In genomic region chr1:182251561-182251960, GRCh38 we compare ENCODE assay signal across 29 cellular contexts.
"Had no signal": no experiment of that assay in that cellular context is flagged by ENCODE, and none has a peak within 500 bp of the region (broad histone marks: within the 10 kb centered on the region; RNA-seq: fewer than 3 reads in every experiment).

No MANE protein-coding gene starts in this region.

- H3K9me3 Mint-ChIP-seq: stimulated activated effector memory CD8-positive, alpha-beta T cell treated with anti-CD3 and anti-CD28 coated beads, Interleukin-12 subunit alpha, Interleukin-12 subunit beta, amount 100 ng/mL, for 72 hours; stimulated activated memory B cell treated with anti-CD40 and anti-IgM and Interleukin-4, amounts not matched to agents 10 μg/mL and 1 μg/mL and 100 μg/mL, for 72 hours; stimulated activated naive B cell treated with anti-CD40 and anti-IgM and Interleukin-4, amounts not matched to agents 10 μg/mL and 1 μg/mL and 100 μg/mL, for 72 hours; stimulated activated naive CD8-positive, alpha-beta T cell treated with anti-CD3 and anti-CD28 coated beads, Interleukin-15, Interleukin-2, amounts not matched to agents 100 ng/mL and 50 ng/mL, for 24 hours; type B pancreatic cell had no signal

- FAIRE-seq: urothelium cell line had no signal

- H3K27me3 ChIP-seq: stomach, suprapubic skin, testis, thyroid gland, tibial nerve, transverse colon, upper lobe of left lung, upper lobe of right lung, uterus, vagina had no signal

- H3K27ac ChIP-seq: stomach, suprapubic skin, testis, thoracic aorta, thyroid gland, tibial artery, tibial nerve, transverse colon, upper lobe of left lung, upper lobe of right lung, uterus, vagina had no signal

- H3K36me3 ChIP-seq: stomach, suprapubic skin, thoracic aorta, thyroid gland, tibial artery, tibial nerve, transverse colon, upper lobe of left lung, upper lobe of right lung, uterus, vagina had no signal

- H3K27me3 Mint-ChIP-seq: stimulated activated naive B cell treated with anti-CD40 and anti-IgM and Interleukin-4, amounts not matched to agents 10 μg/mL and 1 μg/mL and 100 μg/mL, for 72 hours; stimulated activated naive CD8-positive, alpha-beta T cell treated with anti-CD3 and anti-CD28 coated beads, Interleukin-15, amount 100 ng/mL, for 72 hours; stimulated activated naive CD8-positive, alpha-beta T cell treated with anti-CD3 and anti-CD28 coated beads, Interleukin-15, Interleukin-2, amounts not matched to agents 100 ng/mL and 50 ng/mL, for 24 hours; type B pancreatic cell had no signal

- H3K27ac Mint-ChIP-seq: stimulated activated effector memory CD8-positive, alpha-beta T cell treated with anti-CD3 and anti-CD28 coated beads, Interleukin-12 subunit alpha, Interleukin-12 subunit beta, amount 100 ng/mL, for 72 hours; stimulated activated memory B cell treated with anti-CD40 and anti-IgM and Interleukin-4, amounts not matched to agents 10 μg/mL and 1 μg/mL and 100 μg/mL, for 72 hours; stimulated activated naive B cell treated with anti-CD40 and anti-IgM and Interleukin-4, amounts not matched to agents 10 μg/mL and 1 μg/mL and 100 μg/mL, for 72 hours; stimulated activated naive CD8-positive, alpha-beta T cell treated with anti-CD3 and anti-CD28 coated beads, Interleukin-15, amount 100 ng/mL, for 72 hours; stimulated activated naive CD8-positive, alpha-beta T cell treated with anti-CD3 and anti-CD28 coated beads, Interleukin-15, Interleukin-2, amounts not matched to agents 100 ng/mL and 50 ng/mL, for 24 hours; type B pancreatic cell had no signal

- ATAC-seq: stimulated activated effector memory CD8-positive, alpha-beta T cell treated with anti-CD3 and anti-CD28 coated beads, Interleukin-12 subunit alpha, Interleukin-12 subunit beta, amount 100 ng/mL, for 72 hours; stimulated activated memory B cell treated with anti-CD40 and anti-IgM and Interleukin-4, amounts not matched to agents 10 μg/mL and 1 μg/mL and 100 μg/mL, for 72 hours; stimulated activated naive B cell treated with anti-CD40 and anti-IgM and Interleukin-4, amounts not matched to agents 10 μg/mL and 1 μg/mL and 100 μg/mL, for 72 hours; stimulated activated naive CD8-positive, alpha-beta T cell treated with anti-CD3 and anti-CD28 coated beads, Interleukin-15, amount 100 ng/mL, for 72 hours; stimulated activated naive CD8-positive, alpha-beta T cell treated with anti-CD3 and anti-CD28 coated beads, Interleukin-15, Interleukin-2, amounts not matched to agents 100 U/mL and 50 U/mL, for 24 hours; upper lobe of right lung had no signal

- H3K4me3 ChIP-seq: stomach, suprapubic skin, testis, thoracic aorta, thyroid gland, tibial artery, tibial nerve, transverse colon, upper lobe of left lung, upper lobe of right lung, uterus, vagina had no signal

- H3K9me3 ChIP-seq: stomach, suprapubic skin, testis, thoracic aorta, thyroid gland, tibial artery, tibial nerve, transverse colon, upper lobe of left lung, upper lobe of right lung, uterus, vagina had no signal

- H3K4me3 Mint-ChIP-seq: stimulated activated effector memory CD8-positive, alpha-beta T cell treated with anti-CD3 and anti-CD28 coated beads, Interleukin-12 subunit alpha, Interleukin-12 subunit beta, amount 100 ng/mL, for 72 hours; stimulated activated memory B cell treated with anti-CD40 and anti-IgM and Interleukin-4, amounts not matched to agents 10 μg/mL and 1 μg/mL and 100 μg/mL, for 72 hours; stimulated activated naive B cell treated with anti-CD40 and anti-IgM and Interleukin-4, amounts not matched to agents 10 μg/mL and 1 μg/mL and 100 μg/mL, for 72 hours; stimulated activated naive CD8-positive, alpha-beta T cell treated with anti-CD3 and anti-CD28 coated beads, Interleukin-15, amount 100 ng/mL, for 72 hours; stimulated activated naive CD8-positive, alpha-beta T cell treated with anti-CD3 and anti-CD28 coated beads, Interleukin-15, Interleukin-2, amounts not matched to agents 100 ng/mL and 50 ng/mL, for 24 hours; type B pancreatic cell had no signal

- H3K4me1 ChIP-seq: testis, tibial artery, upper lobe of right lung, uterus had no signal

- H3K36me3 Mint-ChIP-seq: stimulated activated memory B cell treated with anti-CD40 and anti-IgM and Interleukin-4, amounts not matched to agents 10 μg/mL and 1 μg/mL and 100 μg/mL, for 72 hours; stimulated activated naive B cell treated with anti-CD40 and anti-IgM and Interleukin-4, amounts not matched to agents 10 μg/mL and 1 μg/mL and 100 μg/mL, for 72 hours; type B pancreatic cell had no signal

- H3K4me1 Mint-ChIP-seq: stimulated activated memory B cell treated with anti-CD40 and anti-IgM and Interleukin-4, amounts not matched to agents 10 μg/mL and 1 μg/mL and 100 μg/mL, for 72 hours; stimulated activated naive B cell treated with anti-CD40 and anti-IgM and Interleukin-4, amounts not matched to agents 10 μg/mL and 1 μg/mL and 100 μg/mL, for 72 hours had no signal

- DNase-seq: stimulated activated CD4-positive, alpha-beta T cell treated with anti-CD3 and anti-CD28 coated beads, Interleukin-2, amount 100 ng/mL, for 48 hours; stimulated activated CD4-positive, alpha-beta T cell treated with anti-CD3 and anti-CD28 coated beads, Interleukin-4, amount 100 ng/mL, for 1 hour; stimulated activated CD4-positive, alpha-beta T cell treated with anti-CD3 and anti-CD28 coated beads, Interleukin-4, amount 100 ng/mL, for 24 hours; stimulated activated CD4-positive, alpha-beta T cell treated with anti-CD3 and anti-CD28 coated beads, Interleukin-4, amount 100 ng/mL, for 4 hours; stimulated activated CD8-positive, alpha-beta memory T cell treated with anti-CD3 and anti-CD28 coated beads, Interleukin-4, amount 100 ng/mL, for 48 hours; stimulated activated naive B cell treated with anti-CD40 and anti-IgM and Interleukin-4, amounts not matched to agents 10 μg/mL and 1 μg/mL and 100 μg/mL, for 72 hours; stimulated activated naive CD4-positive, alpha-beta T cell; stimulated activated naive CD4-positive, alpha-beta T cell treated with Interleukin-2 at 50 U/mL for 16 hours; stimulated activated naive CD8-positive, alpha-beta T cell treated with anti-CD3 and anti-CD28 coated beads, Interleukin-15, amount 100 ng/mL, for 72 hours; stimulated activated naive CD8-positive, alpha-beta T cell treated with anti-CD3 and anti-CD28 coated beads, Interleukin-15, Interleukin-2, amounts not matched to agents 100 U/mL and 50 U/mL, for 24 hours; stomach; substantia nigra; testis; thyroid gland; tibial artery; transverse colon; trophoblast cell; upper lobe of left lung; upper lobe of right lung; uterus had no signal
